1 cellular context compared by ENCODE assay signal in the genomic region with DNA sequence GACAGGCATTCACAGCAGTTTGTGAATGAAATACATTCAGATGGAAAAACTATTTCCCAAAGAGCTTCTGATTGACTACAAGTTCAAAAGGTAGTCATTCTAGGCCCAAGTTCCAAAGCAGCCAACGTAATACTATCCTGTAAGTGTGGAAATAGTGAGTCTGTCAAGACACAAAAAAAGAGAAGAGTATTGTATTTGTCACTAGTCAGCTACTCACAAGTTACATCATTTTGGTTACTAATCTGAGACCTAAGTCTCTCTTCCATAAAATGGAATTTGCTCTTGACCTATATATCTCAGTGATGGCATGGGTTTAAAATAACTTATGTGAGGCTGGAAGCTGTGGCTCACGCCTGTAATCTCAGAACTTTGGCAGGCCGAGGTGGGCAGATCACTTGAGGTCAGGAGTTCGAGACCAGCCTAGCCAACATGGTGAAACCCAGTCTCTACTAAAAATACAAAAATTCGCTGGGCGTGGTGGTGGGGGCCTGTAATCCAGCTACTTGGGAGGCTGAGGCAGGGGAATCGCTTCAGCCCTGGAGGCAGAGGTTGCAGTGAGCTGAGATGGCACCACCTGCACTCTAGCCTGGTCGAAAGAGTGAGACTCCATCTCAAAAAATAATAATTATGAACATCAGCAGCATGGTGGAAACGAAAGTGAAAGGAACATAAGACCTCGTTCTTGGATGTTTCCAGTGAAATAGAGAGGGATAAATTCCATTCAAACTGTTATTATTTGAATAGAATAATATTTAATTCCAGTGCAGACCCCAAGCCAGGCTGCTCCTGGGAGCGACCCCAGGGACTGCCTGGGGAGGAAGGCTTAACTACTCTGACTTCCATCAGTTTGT.
TF ChIP-seq lines count a peak whose summit lies in the region.

No MANE protein-coding gene starts in this region.

TF ChIP-seq in GM12878, 131 proteins besides CTCF, POLR2A, EP300 and RAD21:
- 0 out of 2 replicates have a peak, but pooled peaks have one; percentile 29 for TF ChIP-seq IKZF1 (conservative IDR thresholded peaks at IDR 0.05)
- peak; percentile 81; the same call in 1 of the 2 replicates for TF ChIP-seq ZNF217 (IDR thresholded peaks at IDR 0.05)
- TF ChIP-seq, protein P1, sequence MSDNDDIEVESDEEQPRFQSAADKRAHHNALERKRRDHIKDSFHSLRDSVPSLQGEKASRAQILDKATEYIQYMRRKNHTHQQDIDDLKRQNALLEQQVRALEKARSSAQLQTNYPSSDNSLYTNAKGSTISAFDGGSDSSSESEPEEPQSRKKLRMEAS (IDR thresholded peaks at IDR 0.05; ENCODE audit: low read depth, low read length): no peak
- TF ChIP-seq NFIC (IDR thresholded peaks at IDR 0.05; ENCODE audit: low read depth, low read length): 0 out of 2 replicates have a peak, but pooled peaks have one; percentile 20
- TF ChIP-seq POU2F2 (IDR thresholded peaks at IDR 0.05; ENCODE audit: borderline replicate concordance, low read depth, low read length): no peak
- peak; percentile 38; the same call in 1 of the 2 replicates for TF ChIP-seq NBN (IDR thresholded peaks at IDR 0.05)
- 0 out of 2 replicates have a peak, but pooled peaks have one; percentile 24 for TF ChIP-seq SMARCA5 (IDR thresholded peaks at IDR 0.05)
- TF ChIP-seq BACH1 (IDR thresholded peaks at IDR 0.05; ENCODE audit: borderline replicate concordance): no peak
- TF ChIP-seq, protein P2, sequence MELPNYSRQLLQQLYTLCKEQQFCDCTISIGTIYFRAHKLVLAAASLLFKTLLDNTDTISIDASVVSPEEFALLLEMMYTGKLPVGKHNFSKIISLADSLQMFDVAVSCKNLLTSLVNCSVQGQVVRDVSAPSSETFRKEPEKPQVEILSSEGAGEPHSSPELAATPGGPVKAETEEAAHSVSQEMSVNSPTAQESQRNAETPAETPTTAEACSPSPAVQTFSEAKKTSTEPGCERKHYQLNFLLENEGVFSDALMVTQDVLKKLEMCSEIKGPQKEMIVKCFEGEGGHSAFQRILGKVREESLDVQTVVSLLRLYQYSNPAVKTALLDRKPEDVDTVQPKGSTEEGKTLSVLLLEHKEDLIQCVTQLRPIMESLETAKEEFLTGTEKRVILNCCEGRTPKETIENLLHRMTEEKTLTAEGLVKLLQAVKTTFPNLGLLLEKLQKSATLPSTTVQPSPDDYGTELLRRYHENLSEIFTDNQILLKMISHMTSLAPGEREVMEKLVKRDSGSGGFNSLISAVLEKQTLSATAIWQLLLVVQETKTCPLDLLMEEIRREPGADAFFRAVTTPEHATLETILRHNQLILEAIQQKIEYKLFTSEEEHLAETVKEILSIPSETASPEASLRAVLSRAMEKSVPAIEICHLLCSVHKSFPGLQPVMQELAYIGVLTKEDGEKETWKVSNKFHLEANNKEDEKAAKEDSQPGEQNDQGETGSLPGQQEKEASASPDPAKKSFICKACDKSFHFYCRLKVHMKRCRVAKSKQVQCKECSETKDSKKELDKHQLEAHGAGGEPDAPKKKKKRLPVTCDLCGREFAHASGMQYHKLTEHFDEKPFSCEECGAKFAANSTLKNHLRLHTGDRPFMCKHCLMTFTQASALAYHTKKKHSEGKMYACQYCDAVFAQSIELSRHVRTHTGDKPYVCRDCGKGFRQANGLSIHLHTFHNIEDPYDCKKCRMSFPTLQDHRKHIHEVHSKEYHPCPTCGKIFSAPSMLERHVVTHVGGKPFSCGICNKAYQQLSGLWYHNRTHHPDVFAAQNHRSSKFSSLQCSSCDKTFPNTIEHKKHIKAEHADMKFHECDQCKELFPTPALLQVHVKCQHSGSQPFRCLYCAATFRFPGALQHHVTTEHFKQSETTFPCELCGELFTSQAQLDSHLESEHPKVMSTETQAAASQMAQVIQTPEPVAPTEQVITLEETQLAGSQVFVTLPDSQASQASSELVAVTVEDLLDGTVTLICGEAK (IDR thresholded peaks at IDR 0.05; ENCODE audit: borderline replicate concordance): no peak
